ENCODE assay signal across 8 cellular contexts in the genomic region with DNA sequence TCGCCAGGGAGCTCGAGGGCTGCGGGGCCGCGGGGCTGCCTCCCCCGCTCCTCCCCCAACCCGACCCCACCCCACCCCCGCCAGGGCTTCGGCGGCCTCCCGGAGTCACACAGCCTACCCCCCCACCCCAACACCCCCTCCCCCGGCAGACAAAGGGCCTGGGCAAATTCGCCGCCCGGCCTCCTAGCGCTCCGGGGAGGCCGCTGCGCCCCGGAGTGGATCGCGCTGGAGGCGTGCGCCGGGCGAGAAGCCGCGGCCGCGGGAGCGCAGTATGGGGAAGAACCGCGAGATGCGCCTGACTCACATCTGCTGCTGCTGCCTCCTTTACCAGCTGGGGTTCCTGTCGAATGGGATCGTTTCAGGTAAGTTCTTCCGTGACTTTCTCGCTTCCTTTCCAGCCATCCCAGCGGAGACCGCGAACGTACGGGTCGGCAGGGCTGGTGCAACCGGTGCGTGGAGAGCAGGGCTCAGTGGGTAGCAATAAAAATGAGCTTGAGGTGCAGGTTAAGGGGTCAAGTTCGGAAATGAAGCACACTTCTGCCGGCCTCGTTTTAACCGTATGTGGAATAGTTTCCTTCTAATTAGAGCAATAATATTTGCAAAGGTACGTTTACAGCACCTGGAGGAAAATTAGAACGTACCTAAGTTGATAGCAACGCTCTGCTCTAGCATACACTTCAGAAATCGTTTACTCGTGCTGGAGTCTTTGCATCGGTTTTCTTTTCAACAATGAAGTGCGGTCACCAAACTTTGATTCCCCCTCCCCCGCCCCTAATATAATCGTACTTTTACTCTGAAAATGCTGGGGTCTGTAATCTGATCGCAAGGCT. TPM values are rescaled to one million over a fixed set of nuclear protein-coding genes. Genes with fewer than 3 reads are reported as not detected.
DNase-seq lines count a peak whose midpoint lies in the region; ATAC-seq, FAIRE-seq and TF ChIP-seq lines count a peak whose summit lies in the region.

A gene with protein sequence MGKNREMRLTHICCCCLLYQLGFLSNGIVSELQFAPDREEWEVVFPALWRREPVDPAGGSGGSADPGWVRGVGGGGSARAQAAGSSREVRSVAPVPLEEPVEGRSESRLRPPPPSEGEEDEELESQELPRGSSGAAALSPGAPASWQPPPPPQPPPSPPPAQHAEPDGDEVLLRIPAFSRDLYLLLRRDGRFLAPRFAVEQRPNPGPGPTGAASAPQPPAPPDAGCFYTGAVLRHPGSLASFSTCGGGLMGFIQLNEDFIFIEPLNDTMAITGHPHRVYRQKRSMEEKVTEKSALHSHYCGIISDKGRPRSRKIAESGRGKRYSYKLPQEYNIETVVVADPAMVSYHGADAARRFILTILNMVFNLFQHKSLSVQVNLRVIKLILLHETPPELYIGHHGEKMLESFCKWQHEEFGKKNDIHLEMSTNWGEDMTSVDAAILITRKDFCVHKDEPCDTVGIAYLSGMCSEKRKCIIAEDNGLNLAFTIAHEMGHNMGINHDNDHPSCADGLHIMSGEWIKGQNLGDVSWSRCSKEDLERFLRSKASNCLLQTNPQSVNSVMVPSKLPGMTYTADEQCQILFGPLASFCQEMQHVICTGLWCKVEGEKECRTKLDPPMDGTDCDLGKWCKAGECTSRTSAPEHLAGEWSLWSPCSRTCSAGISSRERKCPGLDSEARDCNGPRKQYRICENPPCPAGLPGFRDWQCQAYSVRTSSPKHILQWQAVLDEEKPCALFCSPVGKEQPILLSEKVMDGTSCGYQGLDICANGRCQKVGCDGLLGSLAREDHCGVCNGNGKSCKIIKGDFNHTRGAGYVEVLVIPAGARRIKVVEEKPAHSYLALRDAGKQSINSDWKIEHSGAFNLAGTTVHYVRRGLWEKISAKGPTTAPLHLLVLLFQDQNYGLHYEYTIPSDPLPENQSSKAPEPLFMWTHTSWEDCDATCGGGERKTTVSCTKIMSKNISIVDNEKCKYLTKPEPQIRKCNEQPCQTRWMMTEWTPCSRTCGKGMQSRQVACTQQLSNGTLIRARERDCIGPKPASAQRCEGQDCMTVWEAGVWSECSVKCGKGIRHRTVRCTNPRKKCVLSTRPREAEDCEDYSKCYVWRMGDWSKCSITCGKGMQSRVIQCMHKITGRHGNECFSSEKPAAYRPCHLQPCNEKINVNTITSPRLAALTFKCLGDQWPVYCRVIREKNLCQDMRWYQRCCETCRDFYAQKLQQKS (plus strand): TSS at position 178 of the 830 bp plus-strand sequence. CDS start 94 bp downstream, at position 272.

- BruUV-seq in A673 (replicated peaks; lab: Mats Ljungman, UMichigan) (no TSS peak), HepG2 (replicated peaks; lab: Mats Ljungman, UMichigan) (no TSS peak)

- peaks cover 8% of the 10 kb centered on the region for H3K4me1 ChIP-seq in A673 (ENCODE audit: insufficient read depth, low read length, poor library complexity, severe bottlenecking)
- no peaks in the 10 kb centered on the region for H3K4me1 ChIP-seq in NT2/D1 (ENCODE audit: insufficient read depth, insufficient read length)
- peaks cover 6% of the 10 kb centered on the region; the same call in 1 of the 2 replicates for H3K4me1 ChIP-seq in HepG2 (ENCODE audit: insufficient read depth, low read length)
- H3K4me1 ChIP-seq in suprapubic skin, result peaks cover 25% of the 10 kb centered on the region

- TF ChIP-seq RAD21 in HepG2 (CRISPR knock-in tag; IDR thresholded peaks at IDR 0.05), result no peak

- TF ChIP-seq POLR2A in HepG2 (IDR thresholded peaks at IDR 0.05; ENCODE audit: insufficient read depth in 1 of 2, low read depth in 2 of 2, low read length in 2 of 2) (no peak), suprapubic skin (IDR thresholded peaks at IDR 0.05) (no peak)

- DNase-seq in A673 (ENCODE audit: low spot score) (peak; percentile 37), GM20000 (ENCODE audit: low spot score) (peak; percentile 63), NT2/D1 (ENCODE audit: low read depth, low spot score) (peak; percentile 11), dedifferentiated amniotic fluid mesenchymal stem cell (ENCODE audit: extremely low spot score) (peak; percentile 26), HepG2 (ENCODE audit: low spot score) (no peak), suprapubic skin (ENCODE audit: low spot score in 2 of 2) (no peak), ureter (ENCODE audit: low spot score) (no peak)

- no peaks in the 10 kb centered on the region for H4K20me1 ChIP-seq in HepG2 (ENCODE audit: insufficient read depth, low read length)

- H3K79me2 ChIP-seq in HepG2 (ENCODE audit: insufficient read depth, low read length), result no peaks in the 10 kb centered on the region

- 47% methylated on average over 28 of the region's 60 CpGs for WGBS in HepG2 (ENCODE audit: low lambda C conversion rate)
- under 1% methylated on average over 23 of the region's 60 CpGs for WGBS in suprapubic skin

- CTCF ChIA-PET in A673 (lab: Charles Lee) (interaction anchor here (0.6 kb wide), 1 partner anchor 1671 kb away, joined by 5 read pairs; no protein-coding TSS in a partner anchor), HepG2 (lab: Yijun Ruan, JAX; ENCODE audit: low intra/inter-chr PET ratio, low total read pairs) (no interaction called here)

- FAIRE-seq in HepG2 (lab: Jason Lieb, UNC), result no peak

- H3K27ac ChIP-seq in A673 (ENCODE audit: low read depth, low read length, poor library complexity, severe bottlenecking) (no peak within 1 kb of the TSS), HepG2 (ENCODE audit: extremely low read length, insufficient read depth, low read length) (no peak within 1 kb of the TSS), suprapubic skin (no peak within 1 kb of the TSS)

- H3K4me2 ChIP-seq in HepG2 (ENCODE audit: low read depth, low read length), result peak within 1 kb of the TSS; percentile 36

- intact Hi-C loops in A673 (cut with micrococcal nuclease; ENCODE audit: unreplicated experiment), result no loop called here
- intact Hi-C loops in HepG2 (cut with micrococcal nuclease; ENCODE audit: unreplicated experiment), result loop anchor here (5.0 kb wide), 1 partner anchor 307 kb away; no protein-coding TSS in a partner anchor

- ATAC-seq in HepG2 (peak; percentile 79), HG02973 (IDR thresholded peaks at IDR 0.05; ENCODE audit: unreplicated experiment) (no peak)

- no peaks in the 10 kb centered on the region for H3K36me3 ChIP-seq in A673 (ENCODE audit: insufficient read depth, low read length, poor library complexity, severe bottlenecking)
- H3K36me3 ChIP-seq in NT2/D1 (ENCODE audit: insufficient read depth, insufficient read length, low read length), result no peaks in the 10 kb centered on the region
- no peaks in the 10 kb centered on the region for H3K36me3 ChIP-seq in HepG2 (replicated peaks in 1 of 2; ENCODE audit: control insufficient read depth in 1 of 2, insufficient read depth in 2 of 2, low read length in 2 of 2)
- no peaks in the 10 kb centered on the region for H3K36me3 ChIP-seq in suprapubic skin

- POLR2A ChIA-PET in A673 (lab: Charles Lee; ENCODE audit: low non-redundant PET) (no interaction called here), HepG2 (lab: Yijun Ruan, JAX) (no interaction called here)

- TF ChIP-seq CTCF in A673 (conservative IDR thresholded peaks at IDR 0.05; ENCODE audit: low read depth, low read length), result no peak
- TF ChIP-seq CTCF in GM20000 (IDR thresholded peaks at IDR 0.05; ENCODE audit: extremely low read depth, missing control alignments), result no peak
- no peak for TF ChIP-seq CTCF in HepG2 (CRISPR knock-in tag; IDR thresholded peaks at IDR 0.05)
- TF ChIP-seq CTCF in suprapubic skin (IDR thresholded peaks at IDR 0.05), result no peak

- H3K27me3 ChIP-seq in A673 (replicated peaks; ENCODE audit: insufficient read depth, low read depth, low read length, poor library complexity) (peaks cover 81% of the 10 kb centered on the region), NT2/D1 (ENCODE audit: insufficient read depth, insufficient read length) (peaks cover 7% of the 10 kb centered on the region), HepG2 (ENCODE audit: control insufficient read depth in 1 of 2, insufficient read depth in 2 of 2, low read length in 2 of 2) (peaks cover 0 to 21% of the 10 kb centered on the region in 2 experiments; a peak in 4 of 5 replicates), suprapubic skin (peaks cover 32% of the 10 kb centered on the region)

- no peaks in the 10 kb centered on the region for H3K9me3 ChIP-seq in A673 (ENCODE audit: low read depth, low read length, poor library complexity, severe bottlenecking)
- no peaks in the 10 kb centered on the region for H3K9me3 ChIP-seq in NT2/D1 (ENCODE audit: insufficient read depth, low read length)
- no peaks in the 10 kb centered on the region for H3K9me3 ChIP-seq in HepG2 (ENCODE audit: low read length)
- H3K9me3 ChIP-seq in suprapubic skin, result no peaks in the 10 kb centered on the region

- H3K9ac ChIP-seq in NT2/D1 (ENCODE audit: insufficient read length, low read depth), result peak within 1 kb of the TSS; percentile 80
- H3K9ac ChIP-seq in HepG2 (ENCODE audit: insufficient read depth, low read depth, low read length), result no peak within 1 kb of the TSS

- H2AFZ ChIP-seq in HepG2 (ENCODE audit: low read length), result no peak within 1 kb of the TSS

- peak within 1 kb of the TSS; percentile 25 for H3K4me3 ChIP-seq in A673 (ENCODE audit: low read depth, low read length, poor library complexity, severe bottlenecking)
- H3K4me3 ChIP-seq in NT2/D1 (ENCODE audit: insufficient read length, low read depth), result peak within 1 kb of the TSS; percentile 73
- H3K4me3 ChIP-seq in HepG2 (replicated peaks in 1 of 3; ENCODE audit: insufficient read depth in 1 of 3, low read depth in 2 of 3, low read length in 3 of 3), result peak within 1 kb of the TSS in 1 of 3 experiments; percentile 16; a peak in 3 of 6 replicates
- peak within 1 kb of the TSS; percentile 53 for H3K4me3 ChIP-seq in suprapubic skin

- TF ChIP-seq EP300 in HepG2 (IDR thresholded peaks at IDR 0.05; ENCODE audit: low read depth in 2 of 2, low read length in 2 of 2) (no peak), HepG2 (CRISPR knock-in tag; IDR thresholded peaks at IDR 0.05; ENCODE audit: borderline replicate concordance) (no peak), suprapubic skin (IDR thresholded peaks at IDR 0.05) (no peak)

- in situ Hi-C loops in HepG2 (cut with HindIII; ENCODE audit: extremely low pct_ligation_motif_present, low pct_unique_long_range_greater_than_20kb), result no loop called here

RNA-seq across cellular contexts. Expression of the gene that starts here (rescaled TPM):
- total RNA-seq in A673 (2021) (not detected in 2 replicates), HepG2 (2016; rRNA removed; fragmentation: Illumina TruSeq; extraction: Trizol) (not detected in 2 replicates), suprapubic skin (not detected), ureter (5.3 TPM)
- not detected in 2 replicates for total RNA-seq in HepG2 (2016; cell fraction: cytosol; rRNA removed; fragmentation: Illumina TruSeq; extraction: Trizol; ENCODE audit: low read depth)
- total RNA-seq in HepG2 (2016; cell fraction: insoluble cytoplasmic fraction; rRNA removed; fragmentation: Illumina TruSeq; extraction: Trizol), result not detected in 2 replicates
- not detected in 2 replicates for total RNA-seq in HepG2 (2016; cell fraction: membrane; rRNA removed; fragmentation: Illumina TruSeq; extraction: Trizol)
- not detected in 2 replicates for total RNA-seq in HepG2 (2016; cell fraction: nucleus; rRNA removed; fragmentation: Illumina TruSeq; extraction: Trizol)
- polyA plus RNA-seq in HepG2 (2011; rRNA removed), result not detected in 2 replicates
- polyA plus RNA-seq in HepG2 (2011; cell fraction: cytosol; rRNA removed), result not detected in 2 replicates
- polyA plus RNA-seq in HepG2 (2011; cell fraction: nucleus; rRNA removed), result not detected in 2 replicates
- polyA plus RNA-seq in HepG2 (2012), result not detected in 2 replicates
- not detected in 2 replicates for polyA plus RNA-seq in HepG2 (2016; cell fraction: cytosol; fragmentation: Illumina TruSeq; extraction: Trizol; ENCODE audit: low read depth)
- not detected in 2 replicates for polyA plus RNA-seq in HepG2 (2016; cell fraction: insoluble cytoplasmic fraction; fragmentation: Illumina TruSeq; extraction: Trizol; ENCODE audit: low read depth)
- polyA plus RNA-seq in HepG2 (2016; cell fraction: membrane; fragmentation: Illumina TruSeq; extraction: Trizol; ENCODE audit: low read depth), result not detected in 2 replicates
- polyA plus RNA-seq in HepG2 (2016; cell fraction: nucleus; fragmentation: Illumina TruSeq; extraction: Trizol; ENCODE audit: insufficient read depth, low read depth), result not detected in 2 replicates
- polyA minus RNA-seq in HepG2 (2011; rRNA and poly(A)+ RNA removed; ENCODE audit: low replicate concordance), result not detected in 2 replicates
- not detected in 2 replicates for polyA minus RNA-seq in HepG2 (2011; cell fraction: cytosol; rRNA and poly(A)+ RNA removed)
- not detected in 2 replicates for polyA minus RNA-seq in HepG2 (2011; cell fraction: nucleus; rRNA and poly(A)+ RNA removed)

Comparison
In these comparisons a context has a peak if more than half of its experiments do, and no peak if none do; other contexts are left out.
1. Peak in DNase-seq and H3K4me3 ChIP-seq in A673; RNA of the gene not detected or under 1 TPM.
2. Peak in ATAC-seq and H3K4me2 ChIP-seq in HepG2; RNA of the gene not detected or under 1 TPM.
3. DNase-seq: peak in GM20000 (single experiment), NT2/D1 (single experiment) and dedifferentiated amniotic fluid mesenchymal stem cell (single experiment); none in HepG2 (single experiment), suprapubic skin (0 of 2) and ureter (single experiment).